15 cellular contexts compared by ENCODE assay signal in the genomic region with DNA sequence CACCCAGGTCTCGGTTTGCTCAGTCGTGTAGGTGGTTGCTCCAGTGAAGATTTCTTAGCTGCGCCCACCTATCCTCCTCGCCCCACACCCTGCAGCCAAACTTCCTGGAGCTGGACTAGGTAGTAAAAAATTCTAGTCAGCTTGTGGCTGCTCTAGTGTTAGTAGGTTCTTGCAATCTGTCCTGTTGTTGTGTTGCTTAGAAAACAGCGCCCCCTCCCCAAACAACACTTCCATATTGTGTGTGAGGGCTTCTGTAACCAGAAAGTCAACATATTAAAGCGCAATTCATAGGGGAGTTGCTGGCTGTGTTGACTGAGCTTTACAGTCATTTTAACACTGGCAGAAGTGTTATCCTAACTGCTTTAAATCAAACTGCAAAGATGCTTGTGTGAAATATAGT.
DNase-seq lines count a peak whose midpoint lies in the region; TF ChIP-seq lines count a peak whose summit lies in the region.
"Had no signal": no experiment of that assay in that cellular context is flagged by ENCODE, and none has a peak within 500 bp of the region (broad histone marks: within the 10 kb centered on the region; RNA-seq: fewer than 3 reads in every experiment).

No MANE protein-coding gene starts in this region.

- no peak overlapping the region for H2BK5ac ChIP-seq in mesenchymal stem cell (ENCODE audit: low read depth, low read length, poor library complexity, severe bottlenecking)

- H3K36me3 Mint-ChIP-seq in endodermal cell (ENCODE audit: low read depth), result peaks cover 4% of the 10 kb centered on the region

- WGBS in endodermal cell (ENCODE audit: insufficient coverage in 1 of 2, insufficient read length in 1 of 2), 2 experiments, result 94% methylated on average over 3 to 5 of the region's 6 CpGs
- WGBS in mesenchymal stem cell, result 100% methylated on average over 3 of the region's 6 CpGs

- H3K27me3 ChIP-seq in BLaER1, result no peaks in the 10 kb centered on the region
- H3K27me3 ChIP-seq in H7 (ENCODE audit: control insufficient read depth, insufficient read depth, low read length), result no peaks in the 10 kb centered on the region
- H3K27me3 ChIP-seq in OCI-LY3 (ENCODE audit: low read depth, low read length), result no peaks in the 10 kb centered on the region
- no peaks in the 10 kb centered on the region for H3K27me3 ChIP-seq in endodermal cell (ENCODE audit: control insufficient read depth, insufficient read depth, low read length, poor library complexity, severe bottlenecking)
- no peaks in the 10 kb centered on the region for H3K27me3 ChIP-seq in mesenchymal stem cell (ENCODE audit: control insufficient read depth in 1 of 2, insufficient read depth in 1 of 2, low read length in 2 of 2)
- H3K27me3 ChIP-seq: BE2C, Peyer's patch had no signal

- H3K4ac ChIP-seq in mesenchymal stem cell (ENCODE audit: low read depth in 1 of 2, low read length in 2 of 2), result no peak overlapping the region

- H3K79me1 ChIP-seq in mesenchymal stem cell (replicated peaks; ENCODE audit: low read length, poor library complexity, severe bottlenecking), result peaks cover 24% of the 10 kb centered on the region

- no peak overlapping the region for H2BK15ac ChIP-seq in mesenchymal stem cell (ENCODE audit: low read depth, poor library complexity, severe bottlenecking)

- peak overlapping the region; percentile 19; the same call in 1 of the 2 replicates for H3K4me2 ChIP-seq in BLaER1
- H3K4me2 ChIP-seq in OCI-LY3 (ENCODE audit: low read length), result no peak overlapping the region
- no peak overlapping the region for H3K4me2 ChIP-seq in mesenchymal stem cell (ENCODE audit: low read length, poor library complexity, severe bottlenecking)

- no peak overlapping the region for H2BK12ac ChIP-seq in mesenchymal stem cell (ENCODE audit: low read length in 2 of 2)

- no peaks in the 10 kb centered on the region for H3K9me3 Mint-ChIP-seq in endodermal cell
- H3K9me3 Mint-ChIP-seq: CD4-positive, alpha-beta memory T cell had no signal

- H4K8ac ChIP-seq in mesenchymal stem cell (ENCODE audit: low read length), result no peak overlapping the region

- H2AFZ ChIP-seq in OCI-LY3 (ENCODE audit: low read depth, low read length) (no peak overlapping the region), mesenchymal stem cell (ENCODE audit: low read depth, low read length) (no peak overlapping the region)

- no peak overlapping the region for H2BK120ac ChIP-seq in mesenchymal stem cell (ENCODE audit: low read depth, low read length)

- H3K4me1 Mint-ChIP-seq in endodermal cell, result peaks cover 4% of the 10 kb centered on the region

- H4K91ac ChIP-seq in mesenchymal stem cell (ENCODE audit: low read length), result no peak overlapping the region

- H3K18ac ChIP-seq in mesenchymal stem cell (ENCODE audit: low read depth in 1 of 2, low read length in 2 of 2), result no peak overlapping the region

- TF ChIP-seq CTCF in OCI-LY3 (IDR thresholded peaks at IDR 0.05; ENCODE audit: low read depth, low read length), result peak; percentile 7; the same call in 1 of the 2 replicates
- peak; percentile 45 for TF ChIP-seq CTCF in endodermal cell (conservative IDR thresholded peaks at IDR 0.05)

- H4K20me1 ChIP-seq in BLaER1, result peaks cover 89% of the 10 kb centered on the region
- peaks cover 29% of the 10 kb centered on the region for H4K20me1 ChIP-seq in OCI-LY3 (ENCODE audit: insufficient read depth, low read length)

- peaks cover 29% of the 10 kb centered on the region for H3K79me2 ChIP-seq in OCI-LY3 (ENCODE audit: low read length)

- H3K9me3 ChIP-seq in BLaER1 (no peaks in the 10 kb centered on the region), OCI-LY3 (ENCODE audit: insufficient read depth, low read length) (no peaks in the 10 kb centered on the region), endodermal cell (ENCODE audit: control insufficient read depth, low read length) (no peaks in the 10 kb centered on the region), mesenchymal stem cell (ENCODE audit: control insufficient read depth, low read length) (no peaks in the 10 kb centered on the region)
- H3K9me3 ChIP-seq: BE2C, Peyer's patch had no signal

- H3K36me3 ChIP-seq in BLaER1 (peaks cover 26% of the 10 kb centered on the region), H7 (replicated peaks; ENCODE audit: control insufficient read depth, insufficient read depth, low read length) (no peaks in the 10 kb centered on the region), OCI-LY3 (replicated peaks; ENCODE audit: low read depth, low read length) (no peaks in the 10 kb centered on the region), endodermal cell (ENCODE audit: control insufficient read depth, insufficient read depth, low read length) (peaks cover 15% of the 10 kb centered on the region), mesenchymal stem cell (ENCODE audit: control insufficient read depth in 1 of 2, insufficient read depth in 2 of 2, low read depth in 1 of 2, low read length in 2 of 2) (peaks cover 3 to 25% of the 10 kb centered on the region in 2 experiments)
- H3K36me3 ChIP-seq: BE2C, Peyer's patch had no signal

- no peak overlapping the region for H3K23ac ChIP-seq in mesenchymal stem cell (ENCODE audit: low read length in 2 of 2)

- intact Hi-C loops in head of caudate nucleus (cut with DNase I), result no loop called here

- H3K4me3 Mint-ChIP-seq in endodermal cell, result no peak overlapping the region

- H3K27me3 Mint-ChIP-seq in endodermal cell (ENCODE audit: insufficient read depth), result no peaks in the 10 kb centered on the region
- H3K27me3 Mint-ChIP-seq: CD4-positive, alpha-beta memory T cell had no signal

- H3K27ac ChIP-seq in BLaER1 (no peak overlapping the region), OCI-LY3 (ENCODE audit: low read length) (no peak overlapping the region), endodermal cell (ENCODE audit: low read depth, low read length) (no peak overlapping the region), mesenchymal stem cell (ENCODE audit: low read length, poor library complexity, severe bottlenecking) (no peak overlapping the region)
- H3K27ac ChIP-seq: Peyer's patch had no signal

- no peak overlapping the region for H2AK5ac ChIP-seq in mesenchymal stem cell (ENCODE audit: low read length, severe bottlenecking)

- H3K4me1 ChIP-seq in BLaER1 (peaks cover 44% of the 10 kb centered on the region), OCI-LY3 (ENCODE audit: low read length) (no peaks in the 10 kb centered on the region), endodermal cell (ENCODE audit: control insufficient read depth, insufficient read depth, low read length) (peaks cover 3% of the 10 kb centered on the region), mesenchymal stem cell (ENCODE audit: control insufficient read depth, insufficient read depth, low read depth, low read length) (peaks cover 2% of the 10 kb centered on the region)
- H3K4me1 ChIP-seq: Peyer's patch had no signal

- H3K4me3 ChIP-seq in BLaER1 (no peak overlapping the region), H7 (ENCODE audit: insufficient read depth, low read depth, low read length) (no peak overlapping the region), OCI-LY3 (ENCODE audit: low read length) (no peak overlapping the region), endodermal cell (ENCODE audit: low read length) (no peak overlapping the region), mesenchymal stem cell (ENCODE audit: insufficient read depth in 1 of 2, low read depth in 1 of 2, low read length in 2 of 2) (no peak overlapping the region)
- H3K4me3 ChIP-seq: Peyer's patch had no signal

- no peak overlapping the region for H3K27ac Mint-ChIP-seq in endodermal cell

- H3K9ac ChIP-seq in BLaER1, result no peak overlapping the region
- H3K9ac ChIP-seq in OCI-LY3 (ENCODE audit: low read length), result no peak overlapping the region
- H3K9ac ChIP-seq in endodermal cell (ENCODE audit: extremely low read depth, low read length, poor library complexity, severe bottlenecking), result no peak overlapping the region
- no peak overlapping the region for H3K9ac ChIP-seq in mesenchymal stem cell (ENCODE audit: low read length)

- no peak overlapping the region for H3K14ac ChIP-seq in mesenchymal stem cell (ENCODE audit: low read length in 2 of 2)

- peak; percentile 44 for DNase-seq in H7
- peak; percentile 67 for DNase-seq in endodermal cell
- no peak for DNase-seq in mesenchymal stem cell
- DNase-seq in DMS 273 treated with DMSO at 0.1 percent for 48 hours (lab: John Stamatoyannopoulos, UW), result no peak
- no peak for DNase-seq in head of caudate nucleus
- DNase-seq in DMS153 (lab: John Stamatoyannopoulos, UW), result no peak
- DNase-seq: BE2C; CD4-positive, alpha-beta memory T cell; NCI-H1048; NCI-H1436; NCI-H1930; NCI-H526; Peyer's patch had no signal

Comparison
In these comparisons a context has a peak if more than half of its experiments do, and no peak if none do; other contexts are left out.
1. DNase-seq: peak in H7 (single experiment) and endodermal cell (single experiment); none in mesenchymal stem cell (single experiment), DMS 273 treated with DMSO at 0.1 percent for 48 hours (single experiment), head of caudate nucleus (0 of 42) and DMS153 (single experiment).